In genomic region chr14:77710364-77710763, GRCh38 we compare ENCODE assay signal across 17 cellular contexts. TPM values are rescaled to one million over a fixed set of nuclear protein-coding genes. Genes with fewer than 3 reads are reported as not detected.
DNase-seq lines count a peak whose midpoint lies in the region; ATAC-seq and TF ChIP-seq lines count a peak whose summit lies in the region.
"Had no signal": no experiment of that assay in that cellular context is flagged by ENCODE, and none has a peak within 500 bp of the region (broad histone marks: within the 10 kb centered on the region; RNA-seq: fewer than 3 reads in every experiment).

No MANE protein-coding gene starts in this region.

- no peak overlapping the region for H2AFZ ChIP-seq in mammary epithelial cell (ENCODE audit: low read depth, low read length)
- no peak overlapping the region for H2AFZ ChIP-seq in neuron (ENCODE audit: low read depth, low read length)

- no peaks in the 10 kb centered on the region for H4K20me1 ChIP-seq in mammary epithelial cell (ENCODE audit: insufficient read depth, low read length)

- intact Hi-C loops in mammary epithelial cell (cut with micrococcal nuclease) = no loop called here
- intact Hi-C loops in mucosa of descending colon (cut with DNase I, micrococcal nuclease) = no loop called here

- in situ Hi-C loops in mammary epithelial cell (cut with MboI; ENCODE audit: low sequenced_read_pairs in 2 of 2) = loop anchor here in 1 of 2 donors (25.0 kb wide), 1 partner anchor 248 kb away; the partner anchor contains the start of genes AHSA1 and VIPAS39

- dilution Hi-C loops in mammary epithelial cell (cut with HindIII; ENCODE audit: low sequenced_read_pairs) = no loop called here

- WGBS in mammary epithelial cell (ENCODE audit: low coverage, missing lambda C conversion rate) = 97% methylated on average over 2 of the region's 2 CpGs

- H3K9me3 Mint-ChIP-seq in activated T-cell treated with anti-CD3 and anti-CD28 coated beads, Interleukin-2, amount 50 U/mL, for 4 hours = no peaks in the 10 kb centered on the region
- H3K9me3 Mint-ChIP-seq: stimulated activated naive CD8-positive, alpha-beta T cell treated with anti-CD3 and anti-CD28 coated beads, Interleukin-15, amount 100 ng/mL, for 72 hours had no signal

- H3K27me3 Mint-ChIP-seq in activated T-cell treated with anti-CD3 and anti-CD28 coated beads, Interleukin-2, amount 50 U/mL, for 4 hours (ENCODE audit: low read depth) = no peaks in the 10 kb centered on the region
- H3K27me3 Mint-ChIP-seq: stimulated activated naive CD8-positive, alpha-beta T cell treated with anti-CD3 and anti-CD28 coated beads, Interleukin-15, amount 100 ng/mL, for 72 hours had no signal

- H3K36me3 Mint-ChIP-seq in activated T-cell treated with anti-CD3 and anti-CD28 coated beads, Interleukin-2, amount 50 U/mL, for 4 hours (ENCODE audit: insufficient read depth) = peaks cover 32% of the 10 kb centered on the region

- H3K27ac ChIP-seq in mammary epithelial cell (ENCODE audit: insufficient read depth, low read depth, low read length) = no peak overlapping the region
- H3K27ac ChIP-seq: brain microvascular endothelial cell, ovary, vagina, WERI-Rb-1 had no signal

- H3K9me3 ChIP-seq in mammary epithelial cell (replicated peaks; ENCODE audit: insufficient read depth, low read length) (no peaks in the 10 kb centered on the region), neuron (ENCODE audit: low read length) (no peaks in the 10 kb centered on the region), mucosa of descending colon (no peaks in the 10 kb centered on the region)
- H3K9me3 ChIP-seq: ovary, SK-N-SH, vagina had no signal

- CTCF ChIA-PET in mammary epithelial cell (lab: Charles Lee; ENCODE audit: low non-redundant PET) = no interaction called here

- H3K9ac ChIP-seq in mammary epithelial cell (ENCODE audit: insufficient read depth, low read length) = no peak overlapping the region

- peak overlapping the region; percentile 99 for H3K4me3 ChIP-seq in NB4 (ENCODE audit: low read depth, low read length)
- H3K4me3 ChIP-seq in mammary epithelial cell (replicated peaks in 1 of 3; ENCODE audit: insufficient read depth in 1 of 3, low read depth in 2 of 3, low read length in 3 of 3) = no peak overlapping the region
- peak overlapping the region; percentile 11 for H3K4me3 ChIP-seq in neuron (ENCODE audit: low read length)
- no peak overlapping the region for H3K4me3 ChIP-seq in mucosa of descending colon
- H3K4me3 ChIP-seq: ovary, vagina had no signal

- TF ChIP-seq CTCF in NB4 (IDR thresholded peaks at IDR 0.05; ENCODE audit: low read depth, low read length) (no peak), mammary epithelial cell (conservative IDR thresholded peaks at IDR 0.05 in 1 of 2, IDR thresholded peaks at IDR 0.05 in 1 of 2; ENCODE audit: extremely low read depth in 1 of 2, insufficient read depth in 1 of 2, low read depth in 1 of 2, low read length in 2 of 2) (no peak), mucosa of descending colon (IDR thresholded peaks at IDR 0.05) (no peak)

- H3K27me3 ChIP-seq in mammary epithelial cell (ENCODE audit: insufficient read depth, low read length) = no peaks in the 10 kb centered on the region
- no peaks in the 10 kb centered on the region for H3K27me3 ChIP-seq in neuron (ENCODE audit: insufficient read depth, low read length)
- H3K27me3 ChIP-seq: brain microvascular endothelial cell, ovary, vagina had no signal

- H3K4me3 Mint-ChIP-seq in activated T-cell treated with anti-CD3 and anti-CD28 coated beads, Interleukin-2, amount 50 U/mL, for 4 hours = peak overlapping the region; percentile 94

- peaks cover 19% of the 10 kb centered on the region for H3K36me3 ChIP-seq in mammary epithelial cell (ENCODE audit: insufficient read depth, low read length)
- peaks cover 49% of the 10 kb centered on the region for H3K36me3 ChIP-seq in neuron (ENCODE audit: insufficient read depth, low read length)
- no peaks in the 10 kb centered on the region for H3K36me3 ChIP-seq in mucosa of descending colon (ENCODE audit: low read depth)
- H3K36me3 ChIP-seq: ovary had no signal

- BruUV-seq in mammary epithelial cell (replicated peaks; lab: Mats Ljungman, UMichigan) = no TSS peak

- DNase-seq in activated T-cell treated with anti-CD3 and anti-CD28 coated beads, Interleukin-2, amount 50 U/mL, for 4 hours = no peak
- no peak for DNase-seq in activated T-cell treated with anti-CD3 and anti-CD28 coated beads for 4 hours
- DNase-seq in NB4 (ENCODE audit: low read depth) = no peak
- no peak for DNase-seq in mammary epithelial cell
- DNase-seq in mucosa of descending colon = no peak
- DNase-seq in AML-193 (lab: John Stamatoyannopoulos, UW) = no peak
- no peak for DNase-seq in stimulated activated naive CD4-positive, alpha-beta T cell treated with Interleukin-2 at 50 U/mL for 16 hours (lab: John Stamatoyannopoulos, UW)
- DNase-seq: activated CD8-positive, alpha-beta memory T cell treated with anti-CD3 and anti-CD28 coated beads, Interleukin-2, amount 50 U/mL, for 48 hours; brain microvascular endothelial cell; NCI-H1436; NCI-H226; ovary; SK-N-SH; stimulated activated naive CD8-positive, alpha-beta T cell treated with anti-CD3 and anti-CD28 coated beads, Interleukin-15, amount 100 ng/mL, for 72 hours; WERI-Rb-1 had no signal

- ATAC-seq in activated T-cell treated with anti-CD3 and anti-CD28 coated beads, Interleukin-2, amount 50 U/mL, for 4 hours = no peak
- ATAC-seq in mucosa of descending colon = no peak
- ATAC-seq: stimulated activated naive CD8-positive, alpha-beta T cell treated with anti-CD3 and anti-CD28 coated beads, Interleukin-15, amount 100 ng/mL, for 72 hours had no signal

- peaks cover 44% of the 10 kb centered on the region for H3K4me1 Mint-ChIP-seq in activated T-cell treated with anti-CD3 and anti-CD28 coated beads, Interleukin-2, amount 50 U/mL, for 4 hours (ENCODE audit: low read depth)

- peak overlapping the region; percentile 92 for H3K4me2 ChIP-seq in mammary epithelial cell (ENCODE audit: insufficient read depth, low read depth, low read length)

- peaks cover 92% of the 10 kb centered on the region for H3K79me2 ChIP-seq in mammary epithelial cell (ENCODE audit: insufficient read depth, low read length)

- no peak for TF ChIP-seq POLR2A in NB4 (IDR thresholded peaks at IDR 0.05; ENCODE audit: extremely low read depth, insufficient read length)

- H3K4me1 ChIP-seq in mammary epithelial cell (ENCODE audit: insufficient read depth, low read length) = peaks cover 14% of the 10 kb centered on the region
- peaks cover 27% of the 10 kb centered on the region for H3K4me1 ChIP-seq in neuron (ENCODE audit: insufficient read depth, low read length)
- peaks cover 17% of the 10 kb centered on the region for H3K4me1 ChIP-seq in mucosa of descending colon (ENCODE audit: low read depth)

RNA-seq across cellular contexts. Expression of gene SLIRP, which starts 2.5 kb away (rescaled TPM):
- 100 to 1,000 TPM; 218 to 268 (median 220) TPM for total RNA-seq in activated T-cell treated with anti-CD3 and anti-CD28 coated beads, Interleukin-2, amount 50 U/mL, for 4 hours
- total RNA-seq in mammary epithelial cell = 100 to 1,000 TPM in 1 of 2 donors, 10 to 100 TPM in 1; 51.7 to 161 TPM
- polyA plus RNA-seq in mammary epithelial cell = 148 TPM
- 29.0 TPM for polyA minus RNA-seq in mammary epithelial cell
- total RNA-seq in mucosa of descending colon = 100 to 1,000 TPM in 2 of 3 donors, 10 to 100 TPM in 1; 83.8 to 133 (median 101) TPM

RNA-seq across cellular contexts. Expression of gene ALKBH1, which starts 2.5 kb away (rescaled TPM):
- total RNA-seq in activated T-cell treated with anti-CD3 and anti-CD28 coated beads, Interleukin-2, amount 50 U/mL, for 4 hours = 10 to 100 TPM; 17.8 to 24.3 (median 19.6) TPM
- total RNA-seq in mammary epithelial cell (10 to 100 TPM in 1 of 2 donors, 1 to 10 TPM in 1; 8.0 to 14.7 TPM), mucosa of descending colon (10 to 100 TPM in 2 of 3 donors, 1 to 10 TPM in 1; 8.8 to 12.9 (median 11.3) TPM)
- 9.6 TPM for polyA plus RNA-seq in mammary epithelial cell
- polyA minus RNA-seq in mammary epithelial cell = 5.5 TPM

RNA-seq across cellular contexts. Expression of gene SNW1, which starts 50.6 kb away (rescaled TPM):
- 100 to 1,000 TPM; 119 to 133 (median 122) TPM for total RNA-seq in activated T-cell treated with anti-CD3 and anti-CD28 coated beads, Interleukin-2, amount 50 U/mL, for 4 hours
- 10 to 100 TPM; 31.0 to 92.5 TPM for total RNA-seq in mammary epithelial cell
- polyA plus RNA-seq in mammary epithelial cell = 29.9 TPM
- 51.6 TPM for polyA minus RNA-seq in mammary epithelial cell
- 10 to 100 TPM; 58.5 to 63.3 (median 62.7) TPM for total RNA-seq in mucosa of descending colon

Comparison
In these comparisons a context has a peak if more than half of its experiments do, and no peak if none do; other contexts are left out.
1. H3K4me3 ChIP-seq: peak in NB4 (single experiment) and neuron (single experiment); none in mammary epithelial cell (0 of 3) and mucosa of descending colon (single experiment).